Comparison of ENCODE assay signal across 3 cellular contexts in genomic region chr19:23531976-23532375, GRCh38.
"Had no signal": no experiment of that assay in that cellular context is flagged by ENCODE, and none has a peak within 500 bp of the region (broad histone marks: within the 10 kb centered on the region; RNA-seq: fewer than 3 reads in every experiment).

No MANE protein-coding gene starts in this region.

- DNase-seq: GDM1, GF-D8 had no signal

- ATAC-seq: GM12878 had no signal

- H3K4me3 ChIP-seq: GM12878 had no signal
